ENCODE assay signal across 1 cellular context in the genomic region with DNA sequence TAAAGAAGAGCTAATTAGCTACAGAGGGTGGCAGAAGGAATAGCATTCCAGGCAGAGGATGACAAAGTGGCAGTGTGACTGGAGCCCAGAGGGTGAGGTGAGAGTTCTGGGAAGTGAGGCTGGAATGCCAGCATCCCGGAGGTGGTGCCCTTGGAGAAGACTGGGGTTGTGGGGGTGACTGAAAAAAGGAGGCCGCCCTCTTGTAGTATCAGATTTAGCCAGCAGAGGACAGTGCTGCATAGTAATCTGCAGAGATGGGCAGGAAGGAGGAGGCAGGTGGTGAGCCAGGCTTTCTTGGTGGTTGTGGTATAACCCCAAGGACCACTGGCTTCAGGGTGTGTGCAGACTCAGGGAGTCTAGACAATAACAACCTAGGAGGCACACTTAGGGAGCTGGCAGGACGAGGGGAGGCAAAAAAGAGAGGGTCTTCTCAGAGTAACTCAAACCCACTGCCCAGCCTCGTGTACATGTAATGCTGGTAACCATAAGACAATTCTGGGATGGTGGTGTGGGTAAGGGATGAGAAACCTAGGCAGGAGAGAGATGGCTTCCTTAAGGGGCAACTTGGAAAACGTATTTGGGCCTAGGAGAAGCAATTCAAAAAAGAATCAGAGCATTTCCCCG.
TF ChIP-seq lines count a peak whose summit lies in the region.

No MANE protein-coding gene starts in this region.

TF ChIP-seq in IMR-90, 13 proteins besides CTCF, POLR2A, EP300 and RAD21:
- TF ChIP-seq RFX5 (IDR thresholded peaks at IDR 0.05; ENCODE audit: low read depth, low read length), result no peak
- TF ChIP-seq MAZ (IDR thresholded peaks at IDR 0.05; ENCODE audit: borderline replicate concordance, low read depth, low read length), result 0 out of 2 replicates have a peak, but pooled peaks have one; percentile 31
- peak; percentile 93 for TF ChIP-seq SMC3 (IDR thresholded peaks at IDR 0.05; ENCODE audit: low read depth, low read length)
